In genomic region chr5:156929366-156929948, GRCh38 we compare ENCODE assay signal across 28 cellular contexts. TPM values are rescaled to one million over a fixed set of nuclear protein-coding genes. Genes with fewer than 3 reads are reported as not detected.
DNase-seq lines count a peak whose midpoint lies in the region; ATAC-seq and TF ChIP-seq lines count a peak whose summit lies in the region.
"Had no signal": no experiment of that assay in that cellular context is flagged by ENCODE, and none has a peak within 500 bp of the region (broad histone marks: within the 10 kb centered on the region; RNA-seq: fewer than 3 reads in every experiment).

No MANE protein-coding gene starts in this region.

- peak overlapping the region; percentile 60 for H3K27ac Mint-ChIP-seq in CD8-positive, alpha-beta T cell
- no peak overlapping the region for H3K27ac Mint-ChIP-seq in GM23338
- peak overlapping the region; percentile 89 for H3K27ac Mint-ChIP-seq in activated CD8-positive, alpha-beta T cell treated with anti-CD3 and anti-CD28 coated beads, Interleukin-2, amount 10 ng/mL, durations not matched to agents 7 days and 5 days
- H3K27ac Mint-ChIP-seq in naive thymus-derived CD4-positive, alpha-beta T cell = peak overlapping the region; percentile 68 to 97 (median 88)
- H3K27ac Mint-ChIP-seq: H9 had no signal

- H3K9me3 ChIP-seq in CD8-positive, alpha-beta T cell (ENCODE audit: low read length) = no peaks in the 10 kb centered on the region
- no peaks in the 10 kb centered on the region for H3K9me3 ChIP-seq in naive thymus-derived CD4-positive, alpha-beta T cell (ENCODE audit: control insufficient read depth in 2 of 3, low read length in 3 of 3)
- H3K9me3 ChIP-seq: left lung, prostate gland, SK-N-SH, stomach, transverse colon had no signal

- peaks cover 74% of the 10 kb centered on the region for H3K4me1 Mint-ChIP-seq in CD8-positive, alpha-beta T cell (ENCODE audit: low read depth)
- H3K4me1 Mint-ChIP-seq in GM23338 = peaks cover 2% of the 10 kb centered on the region; the same call in 1 of the 3 replicates
- peaks cover 86% of the 10 kb centered on the region for H3K4me1 Mint-ChIP-seq in activated CD8-positive, alpha-beta T cell treated with anti-CD3 and anti-CD28 coated beads, Interleukin-2, amount 10 ng/mL, durations not matched to agents 7 days and 5 days (ENCODE audit: low read depth)
- H3K4me1 Mint-ChIP-seq in naive thymus-derived CD4-positive, alpha-beta T cell = peaks cover 31 to 94% (median 89%) of the 10 kb centered on the region in 7 donors
- H3K4me1 Mint-ChIP-seq: neural crest cell had no signal

- intact Hi-C loops in CD8-positive, alpha-beta T cell (cut with DNase I, micrococcal nuclease) = no loop called here
- intact Hi-C loops in naive thymus-derived CD4-positive, alpha-beta T cell (cut with micrococcal nuclease) = loop anchor here (1.0 to 10.0 kb wide), 5 partner anchors 9 to 1985 kb away; partner anchors contain the start of gene MRPL22 (in 1 of the 2)
- intact Hi-C loops in sciatic nerve (cut with DNase I) = no loop called here

- no peaks in the 10 kb centered on the region for H3K27me3 ChIP-seq in CD8-positive, alpha-beta T cell (ENCODE audit: insufficient read depth, low read length)
- no peaks in the 10 kb centered on the region for H3K27me3 ChIP-seq in GM23338 (ENCODE audit: insufficient read depth)
- H3K27me3 ChIP-seq in naive thymus-derived CD4-positive, alpha-beta T cell (ENCODE audit: control insufficient read depth in 2 of 2, insufficient read depth in 2 of 2, low read length in 2 of 2) = no peaks in the 10 kb centered on the region
- H3K27me3 ChIP-seq: left lung, stomach, transverse colon had no signal

- no peaks in the 10 kb centered on the region for H3K27me3 Mint-ChIP-seq in CD8-positive, alpha-beta T cell (ENCODE audit: low read depth)
- peaks cover 10% of the 10 kb centered on the region for H3K27me3 Mint-ChIP-seq in GM23338 (ENCODE audit: insufficient read depth, low read depth, poor library complexity)
- H3K27me3 Mint-ChIP-seq in activated CD8-positive, alpha-beta T cell treated with anti-CD3 and anti-CD28 coated beads, Interleukin-2, amount 10 ng/mL, durations not matched to agents 7 days and 5 days (ENCODE audit: low read depth) = no peaks in the 10 kb centered on the region
- H3K27me3 Mint-ChIP-seq in naive thymus-derived CD4-positive, alpha-beta T cell = no peaks in the 10 kb centered on the region

- H3K4me2 ChIP-seq in GM23338 = no peak overlapping the region
- H3K4me2 ChIP-seq: SK-N-SH had no signal

- no peaks in the 10 kb centered on the region for H3K79me2 ChIP-seq in GM23338 (replicated peaks; ENCODE audit: insufficient read depth)

- no peak overlapping the region for H3K27ac ChIP-seq in CD8-positive, alpha-beta T cell (ENCODE audit: low read depth, low read length)
- H3K27ac ChIP-seq in GM23338 (ENCODE audit: low read depth) = no peak overlapping the region
- peak overlapping the region; percentile 34 for H3K27ac ChIP-seq in naive thymus-derived CD4-positive, alpha-beta T cell (ENCODE audit: low read depth, low read length)
- H3K27ac ChIP-seq: left lung, prostate gland, RWPE1, skin epidermis, stomach, transverse colon had no signal

- POLR2A ChIA-PET in CD8-positive, alpha-beta T cell (lab: Charles Lee) = interaction anchor here (1.0 to 1.3 kb wide), 2 partner anchors 9 to 15 kb away, joined by 4 to 6 read pairs; no protein-coding TSS in a partner anchor
- POLR2A ChIA-PET in activated CD8-positive, alpha-beta T cell treated with anti-CD3 and anti-CD28 coated beads, Interleukin-2, amount 10 ng/mL, durations not matched to agents 7 days and 5 days (lab: Charles Lee) = interaction anchor here (0.6 to 3.9 kb wide), 4 partner anchors 9 to 225 kb away, joined by 3 to 19 read pairs (median 7); partner anchors contain the start of gene MED7
- POLR2A ChIA-PET in naive thymus-derived CD4-positive, alpha-beta T cell (lab: Charles Lee) = interaction anchor here (0.7 to 6.8 kb wide), 6 partner anchors 9 to 338 kb away, joined by 3 to 53 read pairs (median 5); partner anchors contain the start of gene MED7

- H3K4me1 ChIP-seq in CD8-positive, alpha-beta T cell (ENCODE audit: insufficient read depth, low read length) = peaks cover 63% of the 10 kb centered on the region
- H3K4me1 ChIP-seq in GM23338 (ENCODE audit: insufficient read depth) = no peaks in the 10 kb centered on the region; the same call in 1 of the 2 replicates
- H3K4me1 ChIP-seq in naive thymus-derived CD4-positive, alpha-beta T cell (ENCODE audit: control insufficient read depth in 2 of 2, insufficient read depth in 2 of 2, low read length in 2 of 2) = peaks cover 9 to 51% of the 10 kb centered on the region in 2 donors
- H3K4me1 ChIP-seq: left lung, prostate gland, transverse colon had no signal

- H3F3A ChIP-seq in GM23338 (replicated peaks; ENCODE audit: low read depth) = no peaks in the 10 kb centered on the region

- no peaks in the 10 kb centered on the region for H3K36me3 ChIP-seq in CD8-positive, alpha-beta T cell (ENCODE audit: insufficient read depth, low read length)
- H3K36me3 ChIP-seq in GM23338 (ENCODE audit: insufficient read depth) = no peaks in the 10 kb centered on the region
- H3K36me3 ChIP-seq in naive thymus-derived CD4-positive, alpha-beta T cell (ENCODE audit: control insufficient read depth in 2 of 3, insufficient read depth in 3 of 3, low read length in 3 of 3) = no peaks in the 10 kb centered on the region
- H3K36me3 ChIP-seq: left lung, prostate gland, stomach, transverse colon had no signal

- CTCF ChIA-PET in CD8-positive, alpha-beta T cell (lab: Charles Lee) = interaction anchor here (1.7 kb wide), 1 partner anchor 15 kb away, joined by 6 read pairs; no protein-coding TSS in a partner anchor
- CTCF ChIA-PET in activated CD8-positive, alpha-beta T cell treated with anti-CD3 and anti-CD28 coated beads, Interleukin-2, amount 10 ng/mL, durations not matched to agents 7 days and 5 days (lab: Charles Lee) = interaction anchor here (1.0 to 4.5 kb wide), 7 partner anchors 9 to 213 kb away, joined by 3 to 26 read pairs (median 3); partner anchors contain the start of gene MED7
- CTCF ChIA-PET in naive thymus-derived CD4-positive, alpha-beta T cell (lab: Charles Lee) = interaction anchor here (1.6 kb wide), 1 partner anchor 10 kb away, joined by 3 read pairs; no protein-coding TSS in a partner anchor

- peak; percentile 26 for ATAC-seq in CD8-positive, alpha-beta T cell
- ATAC-seq in GM23338 = no peak
- ATAC-seq in activated CD8-positive, alpha-beta T cell treated with anti-CD3 and anti-CD28 coated beads, Interleukin-2, amount 10 ng/mL, durations not matched to agents 7 days and 5 days = peak; percentile 63
- ATAC-seq in naive thymus-derived CD4-positive, alpha-beta T cell = peak; percentile 45
- ATAC-seq in GM21576 (IDR thresholded peaks at IDR 0.05; ENCODE audit: unreplicated experiment) = no peak
- ATAC-seq in sciatic nerve = no peak
- ATAC-seq: activated CD4-positive, CD25-positive, alpha-beta regulatory T cell treated with anti-CD3 and anti-CD28 coated beads, Interleukin-2, amount 50 U/mL, for 24 hours; left lung had no signal

- no peak for TF ChIP-seq CTCF in CD8-positive, alpha-beta T cell (IDR thresholded peaks at IDR 0.05)
- TF ChIP-seq CTCF in GM23338 (conservative IDR thresholded peaks at IDR 0.05; ENCODE audit: low read depth in 2 of 2) = no peak

- no peak overlapping the region for H3K4me3 ChIP-seq in CD8-positive, alpha-beta T cell (ENCODE audit: low read depth, low read length)
- no peak overlapping the region for H3K4me3 ChIP-seq in GM23338
- H3K4me3 ChIP-seq in naive thymus-derived CD4-positive, alpha-beta T cell (ENCODE audit: low read length) = no peak overlapping the region
- H3K4me3 ChIP-seq: left lung, prostate gland, skin epidermis, stomach, transverse colon had no signal

- peaks cover 5% of the 10 kb centered on the region; the same call in 1 of the 2 replicates for H3K9me2 ChIP-seq in GM23338 (ENCODE audit: insufficient read depth)
- H3K9me2 ChIP-seq: SK-N-SH had no signal

- no peak overlapping the region for H3K4me3 Mint-ChIP-seq in CD8-positive, alpha-beta T cell
- H3K4me3 Mint-ChIP-seq in GM23338 = no peak overlapping the region
- H3K4me3 Mint-ChIP-seq in activated CD8-positive, alpha-beta T cell treated with anti-CD3 and anti-CD28 coated beads, Interleukin-2, amount 10 ng/mL, durations not matched to agents 7 days and 5 days = no peak overlapping the region
- peak overlapping the region; percentile 50 to 77 (median 58) for H3K4me3 Mint-ChIP-seq in naive thymus-derived CD4-positive, alpha-beta T cell
- H3K4me3 Mint-ChIP-seq: H9, neural crest cell had no signal

- no peak for DNase-seq in CD8-positive, alpha-beta T cell
- DNase-seq in GM23338 (ENCODE audit: low spot score) (no peak), NCI-H1092 treated with DMSO at 0.1 percent for 48 hours (lab: John Stamatoyannopoulos, UW) (no peak), sciatic nerve (ENCODE audit: low spot score) (no peak)
- no peak for DNase-seq in activated CD8-positive, alpha-beta T cell treated with anti-CD3 and anti-CD28 coated beads, Interleukin-2, amount 10 ng/mL, durations not matched to agents 7 days and 5 days
- peak in 5 of 9 donors; percentile 10 to 50 (median 34) for DNase-seq in naive thymus-derived CD4-positive, alpha-beta T cell
- DNase-seq: amniotic stem cell; caudate nucleus; DMS79 treated with DMSO at 0.1 percent for 48 hours; H9; head of caudate nucleus; KG1; left lung; midbrain; NCI-H1048; NCI-H510A; SK-N-SH; stimulated activated CD4-positive, alpha-beta T cell treated with anti-CD3 and anti-CD28 coated beads, Interleukin-2, amount 100 ng/mL, for 48 hours; stomach; transverse colon had no signal

- H3K36me3 Mint-ChIP-seq in CD8-positive, alpha-beta T cell = no peaks in the 10 kb centered on the region
- no peaks in the 10 kb centered on the region for H3K36me3 Mint-ChIP-seq in GM23338 (ENCODE audit: low read depth)
- H3K36me3 Mint-ChIP-seq in activated CD8-positive, alpha-beta T cell treated with anti-CD3 and anti-CD28 coated beads, Interleukin-2, amount 10 ng/mL, durations not matched to agents 7 days and 5 days (ENCODE audit: low read depth) = peaks cover 49% of the 10 kb centered on the region
- peaks cover 5 to 46% (median 5%) of the 10 kb centered on the region in 5 donors for H3K36me3 Mint-ChIP-seq in naive thymus-derived CD4-positive, alpha-beta T cell

- peaks cover 4% of the 10 kb centered on the region for H3K9me3 Mint-ChIP-seq in CD8-positive, alpha-beta T cell
- peaks cover 4% of the 10 kb centered on the region; the same call in 1 of the 3 replicates for H3K9me3 Mint-ChIP-seq in GM23338
- H3K9me3 Mint-ChIP-seq in activated CD8-positive, alpha-beta T cell treated with anti-CD3 and anti-CD28 coated beads, Interleukin-2, amount 10 ng/mL, durations not matched to agents 7 days and 5 days (ENCODE audit: insufficient read depth) = peaks cover 6% of the 10 kb centered on the region
- peaks cover 0 to 17% (median 4%) of the 10 kb centered on the region in 11 donors for H3K9me3 Mint-ChIP-seq in naive thymus-derived CD4-positive, alpha-beta T cell

- peak overlapping the region; percentile 85 for H2AFZ ChIP-seq in GM23338

- no peaks in the 10 kb centered on the region for H4K20me1 ChIP-seq in GM23338 (replicated peaks; ENCODE audit: insufficient read depth)

RNA-seq across cellular contexts. Expression of gene TIMD4, which starts 33.6 kb away (rescaled TPM):
- total RNA-seq in CD8-positive, alpha-beta T cell = 1 to 10 TPM; 2.2 to 3.1 TPM
- total RNA-seq in GM23338 (2014; rRNA removed; shearing (Covaris generic)) = not detected in 2 replicates
- polyA plus RNA-seq in GM23338 (2016; fragmentation: Nextera tagmentation; extraction: Ambion mirVana) = not detected in 2 replicates
- 1 to 10 TPM; 2.7 to 4.0 TPM for total RNA-seq in activated CD8-positive, alpha-beta T cell treated with anti-CD3 and anti-CD28 coated beads, Interleukin-2, amount 10 ng/mL, durations not matched to agents 7 days and 5 days
- 10 to 100 TPM in 3 of 5 experiments, 1 to 10 TPM in 2; 2.3 to 31.1 (median 12.2) TPM for total RNA-seq in naive thymus-derived CD4-positive, alpha-beta T cell
- polyA plus RNA-seq in naive thymus-derived CD4-positive, alpha-beta T cell = 1 to 10 TPM; 1.6 TPM
- not detected for total RNA-seq in sciatic nerve
- total RNA-seq: dermis microvascular lymphatic vessel endothelial cell, endothelial cell of umbilical vein, H9, neural crest cell had no signal
- polyA plus RNA-seq: endothelial cell of umbilical vein, SK-N-SH had no signal

Comparison
In these comparisons a context has a peak if more than half of its experiments do, and no peak if none do; other contexts are left out.
1. ATAC-seq: peak in CD8-positive, alpha-beta T cell (single experiment), activated CD8-positive, alpha-beta T cell treated with anti-CD3 and anti-CD28 coated beads, Interleukin-2, amount 10 ng/mL, durations not matched to agents 7 days and 5 days (single experiment) and naive thymus-derived CD4-positive, alpha-beta T cell (single experiment); none in GM23338 (single experiment), GM21576 (single experiment) and sciatic nerve (single experiment).
2. DNase-seq: peak in naive thymus-derived CD4-positive, alpha-beta T cell (5 of 9); none in CD8-positive, alpha-beta T cell (0 of 7), GM23338 (single experiment), activated CD8-positive, alpha-beta T cell treated with anti-CD3 and anti-CD28 coated beads, Interleukin-2, amount 10 ng/mL, durations not matched to agents 7 days and 5 days (single experiment), NCI-H1092 treated with DMSO at 0.1 percent for 48 hours (single experiment) and sciatic nerve (single experiment).
3. H3K4me3 Mint-ChIP-seq: peak in naive thymus-derived CD4-positive, alpha-beta T cell (10 of 10); none in CD8-positive, alpha-beta T cell (single experiment), GM23338 (single experiment) and activated CD8-positive, alpha-beta T cell treated with anti-CD3 and anti-CD28 coated beads, Interleukin-2, amount 10 ng/mL, durations not matched to agents 7 days and 5 days (single experiment).
4. intact Hi-C loops: an anchor here in naive thymus-derived CD4-positive, alpha-beta T cell (1.0 to 10.0 kb wide); none called in CD8-positive, alpha-beta T cell and sciatic nerve.